ENCODE assay signal across 9 cellular contexts in genomic region chr3:197713477-197713822, GRCh38. TPM values are rescaled to one million over a fixed set of nuclear protein-coding genes. Genes with fewer than 3 reads are reported as not detected.
DNase-seq lines count a peak whose midpoint lies in the region; ATAC-seq, FAIRE-seq and TF ChIP-seq lines count a peak whose summit lies in the region.
"Had no signal": no experiment of that assay in that cellular context is flagged by ENCODE, and none has a peak within 500 bp of the region (broad histone marks: within the 10 kb centered on the region; RNA-seq: fewer than 3 reads in every experiment).

No MANE protein-coding gene starts in this region.

- peaks cover 22% of the 10 kb centered on the region for H3K4me1 Mint-ChIP-seq in memory B cell

- TF ChIP-seq POLR2A in A549 (IDR thresholded peaks at IDR 0.05; ENCODE audit: low read length): no peak

- no peak for FAIRE-seq in A549 (lab: Jason Lieb, UNC)
- FAIRE-seq: TTC549 had no signal

- peaks cover 44% of the 10 kb centered on the region for H3K4me1 ChIP-seq in A549

- no peak for TF ChIP-seq RAD21 in A549 (conservative IDR thresholded peaks at IDR 0.05 in 1 of 2, IDR thresholded peaks at IDR 0.05 in 1 of 2)

- H3K36me3 Mint-ChIP-seq in memory B cell: peaks cover 19% of the 10 kb centered on the region

- H3K27me3 Mint-ChIP-seq in memory B cell: no peaks in the 10 kb centered on the region

- no peaks in the 10 kb centered on the region for H3K9me3 Mint-ChIP-seq in memory B cell

- ATAC-seq in A549 (no peak), GM21447 (IDR thresholded peaks at IDR 0.05; ENCODE audit: unreplicated experiment) (peak; percentile 21), memory B cell (ENCODE audit: low read depth) (no peak), left lobe of liver (no peak)

- no peaks in the 10 kb centered on the region for H3K9me3 ChIP-seq in A549
- H3K9me3 ChIP-seq in WERI-Rb-1 (ENCODE audit: severe bottlenecking): no peaks in the 10 kb centered on the region

- no peak overlapping the region for H3K4me3 ChIP-seq in A549
- H3K4me3 ChIP-seq in WERI-Rb-1 (ENCODE audit: low read depth, low read length): no peak overlapping the region

- no peak for TF ChIP-seq CTCF in A549 (IDR thresholded peaks at IDR 0.05)
- no peak for TF ChIP-seq CTCF in WERI-Rb-1 (IDR thresholded peaks at IDR 0.05; ENCODE audit: low read depth, low read length)

- no peaks in the 10 kb centered on the region for H3K27me3 ChIP-seq in WERI-Rb-1 (ENCODE audit: insufficient read depth, low read depth, severe bottlenecking)

- H3K27ac ChIP-seq in A549 (peak overlapping the region; percentile 86 to 95), WERI-Rb-1 (peak overlapping the region; percentile 35)

- no peaks in the 10 kb centered on the region for H3K36me3 ChIP-seq in WERI-Rb-1

- H3K27ac Mint-ChIP-seq in memory B cell: peak overlapping the region; percentile 98

- CTCF ChIA-PET in A549 (lab: Yijun Ruan, JAX): interaction anchor here (1.2 kb wide), 1 partner anchor 38 kb away, joined by 3 read pairs; no protein-coding TSS in a partner anchor

- WGBS in A549 (ENCODE audit: missing lambda C conversion rate): 81% methylated on average over 4 of the region's 4 CpGs

- POLR2A ChIA-PET in A549 (lab: Yijun Ruan, JAX): interaction anchor here (0.6 kb wide), 1 partner anchor 159 kb away, joined by 3 read pairs; no protein-coding TSS in a partner anchor

- DNase-seq in A549 (ENCODE audit: low read depth in 1 of 2, low spot score in 1 of 2) (no peak), WERI-Rb-1 (peak; percentile 24), memory B cell (ENCODE audit: low spot score in 2 of 2) (no peak), DMS153 treated with DMSO at 0.1 percent for 48 hours (lab: John Stamatoyannopoulos, UW; ENCODE audit: unreplicated experiment) (no peak), NCI-H2029 (lab: John Stamatoyannopoulos, UW) (no peak), left lobe of liver (ENCODE audit: low spot score) (no peak)
- DNase-seq in stimulated activated CD4-positive, alpha-beta T cell treated with anti-CD3 and anti-CD28 coated beads, Interleukin-4, amount 100 ng/mL, for 1 hour: no peak

- no peak for TF ChIP-seq EP300 in A549 (IDR thresholded peaks at IDR 0.05)

- H3K4me2 ChIP-seq in A549: peak overlapping the region; percentile 79

- H3K4me3 Mint-ChIP-seq in memory B cell: peak overlapping the region; percentile 52

TF ChIP-seq in A549, 52 proteins besides CTCF, POLR2A, EP300 and RAD21:
- TF ChIP-seq SMC3 (IDR thresholded peaks at IDR 0.05) (no peak), NFE2L2 (conservative IDR thresholded peaks at IDR 0.05; ENCODE audit: low read length) (no peak), HEYL (CRISPR knock-in tag; IDR thresholded peaks at IDR 0.05) (no peak), JUN (IDR thresholded peaks at IDR 0.05) (no peak), CHD4 (IDR thresholded peaks at IDR 0.05; ENCODE audit: borderline replicate concordance) (no peak), FOSB (CRISPR knock-in tag; IDR thresholded peaks at IDR 0.05) (no peak), HMGXB4 (CRISPR knock-in tag; IDR thresholded peaks at IDR 0.05; ENCODE audit: borderline replicate concordance) (no peak), ZC3H11A (IDR thresholded peaks at IDR 0.05) (no peak), E2F6 (IDR thresholded peaks at IDR 0.05; ENCODE audit: borderline replicate concordance, low read depth) (no peak), USF2 (IDR thresholded peaks at IDR 0.05) (no peak), ZSCAN20 (CRISPR knock-in tag; IDR thresholded peaks at IDR 0.05) (no peak), RCOR1 (IDR thresholded peaks at IDR 0.05; ENCODE audit: low read depth, low read length) (no peak), PBX3 (IDR thresholded peaks at IDR 0.05) (no peak)
TF ChIP-seq in A549: peak in this region for 0.

RNA-seq across cellular contexts. Expression of gene RUBCN, which starts 23.3 kb away (rescaled TPM):
- polyA plus RNA-seq in A549 (2011; rRNA removed) (8.0 and 8.2 TPM in 2 replicates), A549 (2017; fragmentation: RNase III; extraction: RNeasy Plus Mini Kit Qiagen cat#74134 plus additional on column Dnase treatment) (5.7 to 6.5 TPM (median 6.1 TPM) in 3 replicates)
- 5.3 and 8.0 TPM in 2 replicates for polyA plus RNA-seq in A549 (2012; cell fraction: cytosol; rRNA removed)
- 11.5 and 15.4 TPM in 2 replicates for polyA plus RNA-seq in A549 (2012; cell fraction: nucleus; rRNA removed)
- polyA minus RNA-seq in A549 (2011; rRNA and poly(A)+ RNA removed): 13.2 and 16.6 TPM in 2 replicates
- total RNA-seq in left lobe of liver: 7.5 TPM

RNA-seq across cellular contexts. Expression of gene FYTTD1, which starts 36.2 kb away (rescaled TPM):
- polyA plus RNA-seq in A549 (2011; rRNA removed): 24.8 and 37.3 TPM in 2 replicates
- polyA plus RNA-seq in A549 (2012; cell fraction: cytosol; rRNA removed): 4.9 and 5.8 TPM in 2 replicates
- 2.2 TPM in 2 replicates for polyA plus RNA-seq in A549 (2012; cell fraction: nucleus; rRNA removed)
- 19.8 to 22.2 TPM (median 20.9 TPM) in 3 replicates for polyA plus RNA-seq in A549 (2017; fragmentation: RNase III; extraction: RNeasy Plus Mini Kit Qiagen cat#74134 plus additional on column Dnase treatment)
- polyA minus RNA-seq in A549 (2011; rRNA and poly(A)+ RNA removed): 11.0 and 11.3 TPM in 2 replicates
- total RNA-seq in left lobe of liver: 17.1 TPM
